In genomic region chr1:85054664-85055063, GRCh38 we compare ENCODE assay signal across 1 cellular context.
TF ChIP-seq lines count a peak whose summit lies in the region.

No MANE protein-coding gene starts in this region.

TF ChIP-seq in K562, 482 proteins besides CTCF, POLR2A, EP300 and RAD21 (continued from another document):
- TF ChIP-seq FOXM1 (IDR thresholded peaks at IDR 0.05; ENCODE audit: low read depth) (no peak), FOXM1 (CRISPR knock-in tag; IDR thresholded peaks at IDR 0.05; ENCODE audit: low read depth) (no peak), MECOM (CRISPR knock-in tag; IDR thresholded peaks at IDR 0.05) (no peak)
